8 cellular contexts compared by ENCODE assay signal in genomic region chr4:117085185-117085701, GRCh38. TPM values are rescaled to one million over a fixed set of nuclear protein-coding genes. Genes with fewer than 3 reads are reported as not detected.
DNase-seq lines count a peak whose midpoint lies in the region; ATAC-seq, FAIRE-seq and TF ChIP-seq lines count a peak whose summit lies in the region.

TRAM1L1 (minus strand) TSS chr4:117085576; CDS start chr4:117085393, 183 bp downstream.

- BruUV-seq in endothelial cell of umbilical vein (replicated peaks; lab: Mats Ljungman, UMichigan), result TSS peak; percentile 45

- TF ChIP-seq CTCF in endothelial cell of umbilical vein (IDR thresholded peaks at IDR 0.05; ENCODE audit: extremely low read depth in 1 of 2, insufficient read depth in 1 of 2, low read depth in 1 of 2, low read length in 2 of 2) (peak in 1 of 2 donors; percentile 17), lower lobe of right lung (IDR thresholded peaks at IDR 0.05) (no peak), suprapubic skin (IDR thresholded peaks at IDR 0.05) (no peak)

- H3K4me1 ChIP-seq in endothelial cell of umbilical vein (ENCODE audit: control insufficient read depth, extremely low read depth, insufficient read depth, low read length), result peaks cover 7% of the 10 kb centered on the region
- H3K4me1 ChIP-seq in lower lobe of right lung, result no peaks in the 10 kb centered on the region
- H3K4me1 ChIP-seq in suprapubic skin, result peaks cover 11% of the 10 kb centered on the region

- H3K9ac ChIP-seq in SK-N-MC (ENCODE audit: insufficient read length), result peak within 1 kb of the TSS; percentile 60
- H3K9ac ChIP-seq in endothelial cell of umbilical vein (replicated peaks; ENCODE audit: extremely low read depth, insufficient read depth, low read length), result peak within 1 kb of the TSS; percentile 74

- H3K9me3 ChIP-seq in SK-N-MC (ENCODE audit: low read depth, low read length) (no peaks in the 10 kb centered on the region), endothelial cell of umbilical vein (replicated peaks; ENCODE audit: control insufficient read depth, insufficient read depth, low read length) (no peaks in the 10 kb centered on the region), lower lobe of right lung (no peaks in the 10 kb centered on the region), suprapubic skin (no peaks in the 10 kb centered on the region)

- peak within 1 kb of the TSS; percentile 96 for H3K4me2 ChIP-seq in endothelial cell of umbilical vein (ENCODE audit: insufficient read depth, low read length)

- H2AFZ ChIP-seq in endothelial cell of umbilical vein (ENCODE audit: low read depth, low read length), result peak within 1 kb of the TSS; percentile 99

- 9% methylated on average over 16 of the region's 41 CpGs for WGBS in suprapubic skin

- H3K4me3 ChIP-seq in SK-N-MC (peak within 1 kb of the TSS; percentile 77), endothelial cell of umbilical vein (replicated peaks in 1 of 3; ENCODE audit: insufficient read depth in 1 of 3, low read depth in 1 of 3, low read length in 3 of 3) (peak within 1 kb of the TSS; percentile 64 to 87 (median 85)), lower lobe of right lung (peak within 1 kb of the TSS; percentile 64), suprapubic skin (peak within 1 kb of the TSS; percentile 66)

- no peak within 1 kb of the TSS; the same call in 1 of the 2 replicates for H3K27ac ChIP-seq in SK-N-MC
- H3K27ac ChIP-seq in endothelial cell of umbilical vein (ENCODE audit: insufficient read depth, low read depth, low read length), result peak within 1 kb of the TSS; percentile 48
- peak within 1 kb of the TSS; percentile 20 for H3K27ac ChIP-seq in lower lobe of right lung
- H3K27ac ChIP-seq in suprapubic skin, result peak within 1 kb of the TSS; percentile 50

- H4K20me1 ChIP-seq in endothelial cell of umbilical vein (replicated peaks; ENCODE audit: control insufficient read depth, extremely low read depth, insufficient read depth, low read length), result no peaks in the 10 kb centered on the region

- no peaks in the 10 kb centered on the region for H3K79me2 ChIP-seq in endothelial cell of umbilical vein (ENCODE audit: control insufficient read depth, insufficient read depth, low read length)

- H3K27me3 ChIP-seq in endothelial cell of umbilical vein (ENCODE audit: control insufficient read depth in 2 of 2, insufficient read depth in 2 of 2, low read length in 2 of 2) (no peaks in the 10 kb centered on the region), lower lobe of right lung (ENCODE audit: low read depth) (no peaks in the 10 kb centered on the region), suprapubic skin (no peaks in the 10 kb centered on the region)

- CTCF ChIA-PET in endothelial cell of umbilical vein (lab: Charles Lee), result interaction anchor here (0.9 to 1.3 kb wide), 2 partner anchors 8 to 1185 kb away, joined by 3 to 4 read pairs; no protein-coding TSS in a partner anchor

- intact Hi-C loops in endothelial cell of umbilical vein (cut with micrococcal nuclease), result no loop called here
- intact Hi-C loops in lower lobe of right lung (cut with DNase I), result no loop called here

- peak; percentile 3 for DNase-seq in GDM1 (lab: John Stamatoyannopoulos, UW)
- no peak for DNase-seq in SK-N-MC (ENCODE audit: low read depth, low spot score)
- DNase-seq in endothelial cell of umbilical vein (ENCODE audit: low read depth, low spot score), result peak; percentile 65
- DNase-seq in lower lobe of right lung, result peak; percentile 74
- DNase-seq in suprapubic skin (ENCODE audit: low spot score in 2 of 2), result peak; percentile 68 to 78
- DNase-seq in NCI-H1092 (lab: John Stamatoyannopoulos, UW), result no peak

- ATAC-seq in HG03460 (IDR thresholded peaks at IDR 0.05; ENCODE audit: unreplicated experiment), result peak; percentile 75
- ATAC-seq in lower lobe of right lung, result peak; percentile 91 to 97
- no peak for ATAC-seq in HG03469 (IDR thresholded peaks at IDR 0.05; ENCODE audit: unreplicated experiment)

- peak; percentile 64 for FAIRE-seq in endothelial cell of umbilical vein (lab: Jason Lieb, UNC)

- dilution Hi-C loops in endothelial cell of umbilical vein (cut with MboI; ENCODE audit: extremely low pct_ligation_motif_present, low sequenced_read_pairs), result no loop called here

- TF ChIP-seq EP300 in suprapubic skin (IDR thresholded peaks at IDR 0.05), result no peak

- peak; percentile 37 for TF ChIP-seq POLR2A in endothelial cell of umbilical vein (IDR thresholded peaks at IDR 0.05; ENCODE audit: low read depth, low read length)
- no peak for TF ChIP-seq POLR2A in suprapubic skin (IDR thresholded peaks at IDR 0.05)

- no peaks in the 10 kb centered on the region for H3K36me3 ChIP-seq in SK-N-MC (ENCODE audit: insufficient read depth, low read length)
- H3K36me3 ChIP-seq in endothelial cell of umbilical vein (ENCODE audit: control insufficient read depth in 2 of 2, extremely low read depth in 1 of 2, insufficient read depth in 2 of 2, low read length in 2 of 2), result no peaks in the 10 kb centered on the region
- no peaks in the 10 kb centered on the region for H3K36me3 ChIP-seq in lower lobe of right lung
- H3K36me3 ChIP-seq in suprapubic skin, result no peaks in the 10 kb centered on the region

- H3K9me1 ChIP-seq in endothelial cell of umbilical vein (replicated peaks; ENCODE audit: control insufficient read depth, extremely low read depth, insufficient read depth, low read length), result no peaks in the 10 kb centered on the region

- POLR2A ChIA-PET in endothelial cell of umbilical vein (lab: Charles Lee), result no interaction called here

TF ChIP-seq in endothelial cell of umbilical vein, 7 proteins besides CTCF, POLR2A, EP300 and RAD21:
- TF ChIP-seq POLR2AphosphoS5 (IDR thresholded peaks at IDR 0.05; ENCODE audit: insufficient read depth, low read depth, low read length), result no peak

RNA-seq across cellular contexts. Expression of gene TRAM1L1, which starts in this region (rescaled TPM):
- total RNA-seq in endothelial cell of umbilical vein (0.88 and 1.1 TPM in 2 replicates), lower lobe of right lung (1.3 TPM), suprapubic skin (1 to 10 TPM; 1.1 to 4.3 (median 3.0) TPM)
- polyA plus RNA-seq in endothelial cell of umbilical vein, result 0.65 and 0.88 TPM in 2 replicates
- 0.63 and 0.68 TPM in 2 replicates for polyA plus RNA-seq in endothelial cell of umbilical vein (2011; cell fraction: cytosol; rRNA removed)
- 0.36 and 0.51 TPM in 2 replicates for polyA plus RNA-seq in endothelial cell of umbilical vein (2011; cell fraction: nucleus; rRNA removed)
- 0.23 and 0.60 TPM in 2 replicates for polyA plus RNA-seq in endothelial cell of umbilical vein (2012)
- 1.3 and 1.4 TPM in 2 replicates for polyA minus RNA-seq in endothelial cell of umbilical vein
- not detected for polyA minus RNA-seq in endothelial cell of umbilical vein (2011; cell fraction: cytosol; rRNA and poly(A)+ RNA removed)
- 0.67 and 1.0 TPM in 2 replicates for polyA minus RNA-seq in endothelial cell of umbilical vein (2011; cell fraction: nucleus; rRNA and poly(A)+ RNA removed)

Comparison
In these comparisons a context has a peak if more than half of its experiments do, and no peak if none do; other contexts are left out.
1. DNase-seq: peak in GDM1 (single experiment), endothelial cell of umbilical vein (single experiment), lower lobe of right lung (single experiment) and suprapubic skin (2 of 2); none in SK-N-MC (single experiment) and NCI-H1092 (single experiment).
2. Peak in every context shown above with its lines, with median percentiles within 50 percentile points of each other: H3K4me3 ChIP-seq.